In the genomic region with DNA sequence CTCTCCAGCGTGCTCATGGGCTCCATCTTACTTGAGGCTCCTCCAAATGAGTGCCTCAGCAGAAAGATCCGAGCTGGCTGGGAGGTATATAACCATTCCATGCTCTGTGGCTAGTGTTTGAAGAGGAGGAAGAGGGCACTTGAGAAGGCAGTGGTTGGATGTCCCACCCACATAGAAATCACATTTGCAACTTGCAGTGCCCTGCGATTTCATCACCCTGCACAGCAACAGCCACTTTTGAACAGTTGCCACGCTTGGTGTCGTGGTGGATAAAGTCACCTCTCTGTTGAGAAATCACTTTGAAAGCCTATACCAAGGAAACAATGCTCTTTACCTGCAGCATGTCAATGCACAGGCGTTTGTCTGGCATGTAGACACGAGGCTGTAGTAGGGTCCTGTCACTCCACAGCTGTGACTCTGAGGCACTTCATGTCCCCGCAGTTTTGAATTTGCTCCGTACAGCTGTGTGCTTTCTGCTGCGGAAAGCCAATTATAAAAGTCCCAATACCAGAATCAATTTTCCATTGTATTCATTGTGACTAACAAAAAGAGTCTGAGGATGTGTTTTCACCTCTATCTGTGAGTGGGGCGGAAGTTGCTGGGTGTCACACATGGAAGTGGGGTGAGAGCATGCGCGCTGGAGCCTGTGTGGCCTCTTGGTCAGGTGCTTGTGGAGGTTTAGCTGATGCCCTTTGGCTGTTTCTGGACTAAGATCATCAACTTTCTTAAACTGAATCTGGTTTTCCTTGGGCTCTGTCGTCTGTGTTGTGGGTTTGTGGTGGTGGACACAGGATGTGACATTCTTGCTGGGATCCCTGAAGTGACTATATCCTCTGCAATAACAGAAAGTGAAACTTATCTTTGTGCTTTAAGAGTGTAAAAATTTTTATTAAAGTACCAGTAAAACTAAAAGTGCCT, we compare ENCODE assay signal across 8 cellular contexts.
A peak's percentile ranks its signal among the peaks of the same experiment; 100 is the strongest.
DNase-seq lines count a peak whose midpoint lies in the region; ATAC-seq and TF ChIP-seq lines count a peak whose summit lies in the region.

No MANE protein-coding gene starts in this region.

- H3K27ac ChIP-seq in mucosa of rectum (ENCODE audit: low read depth in 2 of 2, low read length in 2 of 2): peak overlapping the region; percentile 78 to 91

- no peak for TF ChIP-seq CTCF in choroid plexus epithelial cell (conservative IDR thresholded peaks at IDR 0.05; ENCODE audit: low read depth, low read length)

- peak overlapping the region; percentile 74 to 76 for H3K9ac ChIP-seq in mucosa of rectum (ENCODE audit: low read depth in 1 of 2, low read length in 2 of 2)

- peak overlapping the region; percentile 89 for H3K4me3 Mint-ChIP-seq in stimulated activated effector memory CD8-positive, alpha-beta T cell treated with anti-CD3 and anti-CD28 coated beads, Interleukin-12 subunit alpha, Interleukin-12 subunit beta, amount 100 ng/mL, for 72 hours

- peaks cover 43% of the 10 kb centered on the region for H3K4me1 Mint-ChIP-seq in stimulated activated effector memory CD8-positive, alpha-beta T cell treated with anti-CD3 and anti-CD28 coated beads, Interleukin-12 subunit alpha, Interleukin-12 subunit beta, amount 100 ng/mL, for 72 hours

- H3K36me3 ChIP-seq in mucosa of rectum (ENCODE audit: control insufficient read depth in 2 of 2, insufficient read depth in 2 of 2, low read length in 2 of 2): peaks cover 16 to 23% of the 10 kb centered on the region in 2 donors

- DNase-seq in CD1c-positive myeloid dendritic cell (ENCODE audit: extremely low spot score) (peak; percentile 82), HUDEP-2 (lab: John Stamatoyannopoulos, UW; ENCODE audit: unreplicated experiment in 76 of 76) (peak in 62 of 76 experiments; percentile 3 to 79 (median 32)), choroid plexus epithelial cell (ENCODE audit: low read depth) (peak; percentile 16), iPS-NIHi7 (ENCODE audit: extremely low spot score) (no peak)
- DNase-seq in activated CD4-positive, CD25-positive, alpha-beta regulatory T cell (lab: John Stamatoyannopoulos, UW): peak; percentile 38 to 57 (median 50)
- peak; percentile 60 to 89 for DNase-seq in stimulated activated effector memory CD8-positive, alpha-beta T cell treated with anti-CD3 and anti-CD28 coated beads, Interleukin-12 subunit alpha, Interleukin-12 subunit beta, amount 100 ng/mL, for 72 hours (ENCODE audit: low spot score in 2 of 2)

- ATAC-seq in GM19467 (IDR thresholded peaks at IDR 0.05; ENCODE audit: unreplicated experiment): peak; percentile 32
- peak; percentile 73 for ATAC-seq in stimulated activated effector memory CD8-positive, alpha-beta T cell treated with anti-CD3 and anti-CD28 coated beads, Interleukin-12 subunit alpha, Interleukin-12 subunit beta, amount 100 ng/mL, for 72 hours

- no peaks in the 10 kb centered on the region for H3K9me3 ChIP-seq in mucosa of rectum (ENCODE audit: control insufficient read depth in 2 of 2, low read length in 2 of 2)

- H3K4me3 ChIP-seq in choroid plexus epithelial cell (ENCODE audit: low read depth, low read length) (no peak overlapping the region), mucosa of rectum (ENCODE audit: low read length in 2 of 2) (peak overlapping the region; percentile 64 to 79)

- H3K4me1 ChIP-seq in mucosa of rectum (ENCODE audit: control insufficient read depth in 2 of 2, insufficient read depth in 2 of 2, low read length in 2 of 2): peaks cover 32 to 37% of the 10 kb centered on the region in 2 donors

- no peaks in the 10 kb centered on the region for H3K9me3 Mint-ChIP-seq in stimulated activated effector memory CD8-positive, alpha-beta T cell treated with anti-CD3 and anti-CD28 coated beads, Interleukin-12 subunit alpha, Interleukin-12 subunit beta, amount 100 ng/mL, for 72 hours

- no peaks in the 10 kb centered on the region for H3K27me3 ChIP-seq in mucosa of rectum (ENCODE audit: control insufficient read depth in 2 of 2, insufficient read depth in 2 of 2, low read length in 2 of 2)

- H3K36me3 Mint-ChIP-seq in stimulated activated effector memory CD8-positive, alpha-beta T cell treated with anti-CD3 and anti-CD28 coated beads, Interleukin-12 subunit alpha, Interleukin-12 subunit beta, amount 100 ng/mL, for 72 hours: peaks cover 58% of the 10 kb centered on the region

- peak overlapping the region; percentile 92 for H3K27ac Mint-ChIP-seq in stimulated activated effector memory CD8-positive, alpha-beta T cell treated with anti-CD3 and anti-CD28 coated beads, Interleukin-12 subunit alpha, Interleukin-12 subunit beta, amount 100 ng/mL, for 72 hours
